In genomic region chr20:13515291-13515690, GRCh38 we compare ENCODE assay signal across 27 cellular contexts.
"Had no signal": no experiment of that assay in that cellular context is flagged by ENCODE, and none has a peak within 500 bp of the region (broad histone marks: within the 10 kb centered on the region; RNA-seq: fewer than 3 reads in every experiment).

No MANE protein-coding gene starts in this region.

- H3K9me3 ChIP-seq: colonic mucosa, gastrocnemius medialis, mucosa of descending colon, right lobe of liver, suprapubic skin, transverse colon, upper lobe of right lung had no signal

- DNase-seq: colonic mucosa; effector CD8-positive, alpha-beta T cell; endodermal cell; gastrocnemius medialis; head of caudate nucleus; kidney; mucosa of descending colon; naive B cell; right lobe of liver; small intestine; stimulated activated CD4-positive, alpha-beta T cell treated with anti-CD3 and anti-CD28 coated beads, Interleukin-15, amount 100 ng/mL, for 24 hours; stimulated activated CD4-positive, alpha-beta T cell treated with anti-CD3 and anti-CD28 coated beads, Interleukin-2, amount 100 ng/mL, for 48 hours; stimulated activated naive B cell treated with anti-CD40 and anti-IgM and Interleukin-4, amounts not matched to agents 10 μg/mL and 1 μg/mL and 100 μg/mL, for 72 hours; transverse colon; upper lobe of right lung; uterus had no signal

- H3K27me3 Mint-ChIP-seq: dendritic cell treated with granulocyte-macrophage colony-stimulating factor and Interleukin-4, amounts not matched to agents 40 ng/mL and 50 ng/mL, for 4 days; memory B cell; naive B cell; natural killer cell treated with Interleukin-12 subunit alpha and Interleukin-12 subunit beta and Interleukin-15 and Interleukin-18, amount 100 ng/mL, for 72 hours; progenitor cell of endocrine pancreas; stimulated activated naive B cell treated with anti-CD40 and anti-IgM and Interleukin-4, amounts not matched to agents 10 μg/mL and 1 μg/mL and 100 μg/mL, for 72 hours; stimulated activated naive CD8-positive, alpha-beta T cell treated with anti-CD3 and anti-CD28 coated beads, Interleukin-15, Interleukin-2, amounts not matched to agents 100 ng/mL and 50 ng/mL, for 24 hours had no signal

- H2AFZ ChIP-seq: neural progenitor cell, parathyroid adenoma had no signal

- H3K36me3 ChIP-seq: colonic mucosa, gastrocnemius medialis, neural progenitor cell, right lobe of liver, upper lobe of right lung, uterus had no signal

- H3K4me3 ChIP-seq: colonic mucosa, gastrocnemius medialis, lung, mucosa of descending colon, neural progenitor cell, right lobe of liver, suprapubic skin, transverse colon, upper lobe of right lung, uterus had no signal

- H3K27ac Mint-ChIP-seq: dendritic cell treated with granulocyte-macrophage colony-stimulating factor and Interleukin-4, amounts not matched to agents 40 ng/mL and 50 ng/mL, for 4 days; endodermal cell; memory B cell; mesothelial cell of epicardium; naive B cell; natural killer cell treated with Interleukin-12 subunit alpha and Interleukin-12 subunit beta and Interleukin-15 and Interleukin-18, amount 100 ng/mL, for 72 hours; neural progenitor cell; progenitor cell of endocrine pancreas; stimulated activated naive B cell treated with anti-CD40 and anti-IgM and Interleukin-4, amounts not matched to agents 10 μg/mL and 1 μg/mL and 100 μg/mL, for 72 hours; stimulated activated naive CD8-positive, alpha-beta T cell treated with anti-CD3 and anti-CD28 coated beads, Interleukin-15, Interleukin-2, amounts not matched to agents 100 ng/mL and 50 ng/mL, for 24 hours had no signal

- H3K9ac ChIP-seq: neural progenitor cell, parathyroid adenoma had no signal

- H3K27ac ChIP-seq: colonic mucosa, epithelial cell of prostate, gastrocnemius medialis, neural progenitor cell, parathyroid adenoma, right lobe of liver, suprapubic skin, transverse colon, upper lobe of right lung, uterus had no signal

- H3K4me1 ChIP-seq: colonic mucosa, gastrocnemius medialis, neural progenitor cell, parathyroid adenoma, right lobe of liver, suprapubic skin, transverse colon, upper lobe of right lung, uterus had no signal

- H3K79me2 ChIP-seq: parathyroid adenoma had no signal

- H3K27me3 ChIP-seq: colonic mucosa, gastrocnemius medialis, neural progenitor cell, right lobe of liver, suprapubic skin, transverse colon, upper lobe of right lung, uterus had no signal

- H3K4me1 Mint-ChIP-seq: endodermal cell, memory B cell, naive B cell, neural progenitor cell had no signal

- H3K4me2 ChIP-seq: neural progenitor cell had no signal

- H3K4me3 Mint-ChIP-seq: dendritic cell treated with granulocyte-macrophage colony-stimulating factor and Interleukin-4, amounts not matched to agents 40 ng/mL and 50 ng/mL, for 4 days; endodermal cell; memory B cell; mesothelial cell of epicardium; naive B cell; natural killer cell treated with Interleukin-12 subunit alpha and Interleukin-12 subunit beta and Interleukin-15 and Interleukin-18, amount 100 ng/mL, for 72 hours; neural progenitor cell; stimulated activated naive B cell treated with anti-CD40 and anti-IgM and Interleukin-4, amounts not matched to agents 10 μg/mL and 1 μg/mL and 100 μg/mL, for 72 hours; stimulated activated naive CD8-positive, alpha-beta T cell treated with anti-CD3 and anti-CD28 coated beads, Interleukin-15, Interleukin-2, amounts not matched to agents 100 ng/mL and 50 ng/mL, for 24 hours had no signal
